In the genomic region with DNA sequence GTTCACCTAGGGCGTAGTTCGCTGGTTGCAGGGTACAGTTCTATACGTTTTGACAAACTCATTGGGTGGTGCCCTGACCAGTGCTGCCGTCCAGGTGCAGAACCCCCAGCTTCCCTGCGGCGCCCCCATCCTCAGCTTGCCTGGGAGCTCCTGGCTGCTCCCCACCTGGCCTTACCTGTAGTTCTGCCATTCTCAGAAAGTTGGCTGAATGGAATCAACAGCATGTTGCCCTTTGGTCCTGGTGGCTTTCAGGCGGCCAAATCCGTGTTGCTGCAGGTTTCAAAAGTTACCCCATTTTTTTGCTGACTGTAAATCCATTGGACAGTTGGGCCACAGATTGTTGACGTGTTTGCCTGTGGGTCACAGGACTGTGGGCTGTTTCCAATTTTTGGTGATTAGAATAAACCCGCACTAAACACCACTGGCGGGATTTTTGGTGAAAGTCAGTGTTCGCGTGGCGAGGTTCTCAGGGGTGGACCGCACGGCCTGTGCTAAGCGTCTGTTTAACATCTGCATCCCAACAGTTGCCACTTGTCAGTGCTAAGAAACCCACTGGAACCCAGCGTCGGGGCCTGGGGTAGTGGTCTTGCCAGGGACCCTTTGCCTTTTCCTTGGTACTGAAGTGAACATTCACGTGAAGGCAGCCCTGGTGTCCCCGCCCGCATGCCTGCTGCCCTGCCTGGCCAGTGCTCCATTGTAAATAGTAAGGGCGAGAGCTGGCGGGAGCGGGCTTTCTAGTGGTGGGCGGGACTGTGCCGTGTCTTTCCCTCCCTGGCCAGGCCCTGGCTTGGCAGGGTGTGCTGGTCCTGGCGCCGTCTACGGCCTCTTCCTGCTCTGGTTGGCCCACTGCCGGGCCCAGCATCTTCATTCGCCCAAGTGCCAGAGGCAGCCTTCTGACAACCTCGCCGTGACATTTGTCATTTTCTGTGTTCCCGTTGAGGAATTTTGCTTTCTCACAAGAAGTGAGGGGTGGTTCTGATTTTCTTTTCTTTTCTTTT, we compare ENCODE assay signal across 1 cellular context.
A peak's percentile ranks its signal among the peaks of the same experiment; 100 is the strongest.
TF ChIP-seq lines count a peak whose summit lies in the region.

No MANE protein-coding gene starts in this region.

TF ChIP-seq in HepG2, 621 proteins besides CTCF, POLR2A, EP300 and RAD21 (continued from another document and continues in another):
- TF ChIP-seq, protein P1, sequence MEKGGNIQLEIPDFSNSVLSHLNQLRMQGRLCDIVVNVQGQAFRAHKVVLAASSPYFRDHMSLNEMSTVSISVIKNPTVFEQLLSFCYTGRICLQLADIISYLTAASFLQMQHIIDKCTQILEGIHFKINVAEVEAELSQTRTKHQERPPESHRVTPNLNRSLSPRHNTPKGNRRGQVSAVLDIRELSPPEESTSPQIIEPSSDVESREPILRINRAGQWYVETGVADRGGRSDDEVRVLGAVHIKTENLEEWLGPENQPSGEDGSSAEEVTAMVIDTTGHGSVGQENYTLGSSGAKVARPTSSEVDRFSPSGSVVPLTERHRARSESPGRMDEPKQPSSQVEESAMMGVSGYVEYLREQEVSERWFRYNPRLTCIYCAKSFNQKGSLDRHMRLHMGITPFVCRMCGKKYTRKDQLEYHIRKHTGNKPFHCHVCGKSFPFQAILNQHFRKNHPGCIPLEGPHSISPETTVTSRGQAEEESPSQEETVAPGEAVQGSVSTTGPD (CRISPR knock-in tag; IDR thresholded peaks at IDR 0.05), result peak; percentile 85
- no peak; the same call in 1 of the 2 replicates for TF ChIP-seq ZNF441 (CRISPR knock-in tag; IDR thresholded peaks at IDR 0.05; ENCODE audit: borderline replicate concordance)
- no peak; the same call in 1 of the 2 replicates for TF ChIP-seq SAFB2 (CRISPR knock-in tag; IDR thresholded peaks at IDR 0.05; ENCODE audit: borderline replicate concordance, low read depth)
- TF ChIP-seq RFX3 (CRISPR knock-in tag; IDR thresholded peaks at IDR 0.05), result no peak
- TF ChIP-seq, protein P2, sequence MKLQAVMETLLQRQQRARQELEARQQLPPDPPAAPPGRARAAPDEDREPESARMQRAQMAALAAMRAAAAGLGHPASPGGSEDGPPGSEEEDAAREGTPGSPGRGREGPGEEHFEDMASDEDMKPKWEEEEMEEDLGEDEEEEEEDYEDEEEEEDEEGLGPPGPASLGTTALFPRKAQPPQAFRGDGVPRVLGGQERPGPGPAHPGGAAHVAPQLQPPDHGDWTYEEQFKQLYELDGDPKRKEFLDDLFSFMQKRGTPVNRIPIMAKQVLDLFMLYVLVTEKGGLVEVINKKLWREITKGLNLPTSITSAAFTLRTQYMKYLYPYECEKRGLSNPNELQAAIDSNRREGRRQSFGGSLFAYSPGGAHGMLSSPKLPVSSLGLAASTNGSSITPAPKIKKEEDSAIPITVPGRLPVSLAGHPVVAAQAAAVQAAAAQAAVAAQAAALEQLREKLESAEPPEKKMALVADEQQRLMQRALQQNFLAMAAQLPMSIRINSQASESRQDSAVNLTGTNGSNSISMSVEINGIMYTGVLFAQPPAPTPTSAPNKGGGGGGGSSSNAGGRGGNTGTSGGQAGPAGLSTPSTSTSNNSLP (IDR thresholded peaks at IDR 0.05; ENCODE audit: low read depth, low read length), result no peak
- no peak for TF ChIP-seq ZBTB8A (CRISPR knock-in tag; IDR thresholded peaks at IDR 0.05; ENCODE audit: borderline replicate concordance, low read depth)
- TF ChIP-seq RAD51 (IDR thresholded peaks at IDR 0.05; ENCODE audit: borderline replicate concordance), result no peak
- TF ChIP-seq, protein P3, sequence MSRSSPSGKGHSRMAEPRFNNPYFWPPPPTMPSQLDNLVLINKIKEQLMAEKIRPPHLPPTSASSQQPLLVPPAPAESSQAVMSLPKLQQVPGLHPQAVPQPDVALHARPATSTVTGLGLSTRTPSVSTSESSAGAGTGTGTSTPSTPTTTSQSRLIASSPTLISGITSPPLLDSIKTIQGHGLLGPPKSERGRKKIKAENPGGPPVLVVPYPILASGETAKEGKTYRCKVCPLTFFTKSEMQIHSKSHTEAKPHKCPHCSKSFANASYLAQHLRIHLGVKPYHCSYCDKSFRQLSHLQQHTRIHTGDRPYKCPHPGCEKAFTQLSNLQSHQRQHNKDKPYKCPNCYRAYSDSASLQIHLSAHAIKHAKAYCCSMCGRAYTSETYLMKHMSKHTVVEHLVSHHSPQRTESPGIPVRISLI (CRISPR knock-in tag; IDR thresholded peaks at IDR 0.05; ENCODE audit: borderline replicate concordance), result no peak
- TF ChIP-seq ARHGAP35 (CRISPR knock-in tag; IDR thresholded peaks at IDR 0.05; ENCODE audit: borderline replicate concordance), result 0 out of 2 replicates have a peak, but pooled peaks have one; percentile 51
- no peak for TF ChIP-seq THAP11 (CRISPR knock-in tag; IDR thresholded peaks at IDR 0.05)
- TF ChIP-seq ZNF335 (CRISPR knock-in tag; IDR thresholded peaks at IDR 0.05), result no peak
- TF ChIP-seq SMYD3 (CRISPR knock-in tag; IDR thresholded peaks at IDR 0.05), result no peak
- TF ChIP-seq, protein P4, sequence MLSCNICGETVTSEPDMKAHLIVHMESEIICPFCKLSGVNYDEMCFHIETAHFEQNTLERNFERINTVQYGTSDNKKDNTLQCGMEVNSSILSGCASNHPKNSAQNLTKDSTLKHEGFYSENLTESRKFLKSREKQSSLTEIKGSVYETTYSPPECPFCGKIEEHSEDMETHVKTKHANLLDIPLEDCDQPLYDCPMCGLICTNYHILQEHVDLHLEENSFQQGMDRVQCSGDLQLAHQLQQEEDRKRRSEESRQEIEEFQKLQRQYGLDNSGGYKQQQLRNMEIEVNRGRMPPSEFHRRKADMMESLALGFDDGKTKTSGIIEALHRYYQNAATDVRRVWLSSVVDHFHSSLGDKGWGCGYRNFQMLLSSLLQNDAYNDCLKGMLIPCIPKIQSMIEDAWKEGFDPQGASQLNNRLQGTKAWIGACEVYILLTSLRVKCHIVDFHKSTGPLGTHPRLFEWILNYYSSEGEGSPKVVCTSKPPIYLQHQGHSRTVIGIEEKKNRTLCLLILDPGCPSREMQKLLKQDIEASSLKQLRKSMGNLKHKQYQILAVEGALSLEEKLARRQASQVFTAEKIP (CRISPR knock-in tag; IDR thresholded peaks at IDR 0.05; ENCODE audit: borderline replicate concordance), result no peak
- TF ChIP-seq, protein P5, sequence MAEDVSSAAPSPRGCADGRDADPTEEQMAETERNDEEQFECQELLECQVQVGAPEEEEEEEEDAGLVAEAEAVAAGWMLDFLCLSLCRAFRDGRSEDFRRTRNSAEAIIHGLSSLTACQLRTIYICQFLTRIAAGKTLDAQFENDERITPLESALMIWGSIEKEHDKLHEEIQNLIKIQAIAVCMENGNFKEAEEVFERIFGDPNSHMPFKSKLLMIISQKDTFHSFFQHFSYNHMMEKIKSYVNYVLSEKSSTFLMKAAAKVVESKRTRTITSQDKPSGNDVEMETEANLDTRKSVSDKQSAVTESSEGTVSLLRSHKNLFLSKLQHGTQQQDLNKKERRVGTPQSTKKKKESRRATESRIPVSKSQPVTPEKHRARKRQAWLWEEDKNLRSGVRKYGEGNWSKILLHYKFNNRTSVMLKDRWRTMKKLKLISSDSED (CRISPR knock-in tag; IDR thresholded peaks at IDR 0.05), result no peak
- no peak for TF ChIP-seq MEIS1 (CRISPR knock-in tag; IDR thresholded peaks at IDR 0.05; ENCODE audit: borderline replicate concordance)
- no peak for TF ChIP-seq ZNF329 (CRISPR knock-in tag; IDR thresholded peaks at IDR 0.05; ENCODE audit: low read depth)
- TF ChIP-seq SRY (CRISPR knock-in tag; IDR thresholded peaks at IDR 0.05), result 0 out of 2 replicates have a peak, but pooled peaks have one; percentile 5
- TF ChIP-seq SOX6 (IDR thresholded peaks at IDR 0.05), result no peak
- TF ChIP-seq SOX6 (CRISPR knock-in tag; IDR thresholded peaks at IDR 0.05), result peak; percentile 28
- no peak for TF ChIP-seq ZNF234 (CRISPR knock-in tag; conservative IDR thresholded peaks at IDR 0.05)
- no peak for TF ChIP-seq ZNF564 (CRISPR knock-in tag; IDR thresholded peaks at IDR 0.05)
- no peak for TF ChIP-seq SNRNP70 (IDR thresholded peaks at IDR 0.05; ENCODE audit: low read depth, low read length)
- TF ChIP-seq ZFP37 (CRISPR knock-in tag; IDR thresholded peaks at IDR 0.05; ENCODE audit: borderline replicate concordance), result no peak
- TF ChIP-seq ZNF569 (CRISPR knock-in tag; IDR thresholded peaks at IDR 0.05; ENCODE audit: borderline replicate concordance), result no peak
- TF ChIP-seq CREM (IDR thresholded peaks at IDR 0.05), result peak; percentile 43; the same call in 1 of the 2 replicates
- TF ChIP-seq CREM (CRISPR knock-in tag; IDR thresholded peaks at IDR 0.05), result no peak
- TF ChIP-seq, protein P6, sequence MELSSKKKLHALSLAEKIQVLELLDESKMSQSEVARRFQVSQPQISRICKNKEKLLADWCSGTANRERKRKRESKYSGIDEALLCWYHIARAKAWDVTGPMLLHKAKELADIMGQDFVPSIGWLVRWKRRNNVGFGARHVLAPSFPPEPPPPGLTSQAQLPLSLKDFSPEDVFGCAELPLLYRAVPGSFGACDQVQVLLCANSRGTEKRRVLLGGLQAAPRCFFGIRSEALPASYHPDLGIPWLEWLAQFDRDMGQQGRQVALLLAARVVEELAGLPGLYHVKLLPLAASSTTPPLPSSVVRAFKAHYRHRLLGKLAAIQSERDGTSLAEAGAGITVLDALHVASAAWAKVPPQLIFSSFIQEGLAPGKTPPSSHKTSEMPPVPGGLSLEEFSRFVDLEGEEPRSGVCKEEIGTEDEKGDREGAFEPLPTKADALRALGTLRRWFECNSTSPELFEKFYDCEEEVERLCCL (CRISPR knock-in tag; IDR thresholded peaks at IDR 0.05; ENCODE audit: borderline replicate concordance), result no peak
- TF ChIP-seq ZNF3 (CRISPR knock-in tag; IDR thresholded peaks at IDR 0.05), result no peak
- no peak for TF ChIP-seq ZKSCAN1 (IDR thresholded peaks at IDR 0.05; ENCODE audit: low read length)
- no peak for TF ChIP-seq ZSCAN20 (CRISPR knock-in tag; IDR thresholded peaks at IDR 0.05; ENCODE audit: borderline replicate concordance)
- no peak for TF ChIP-seq POLR2AphosphoS2 (IDR thresholded peaks at IDR 0.05; ENCODE audit: low read depth, low read length)
- TF ChIP-seq, protein P7, sequence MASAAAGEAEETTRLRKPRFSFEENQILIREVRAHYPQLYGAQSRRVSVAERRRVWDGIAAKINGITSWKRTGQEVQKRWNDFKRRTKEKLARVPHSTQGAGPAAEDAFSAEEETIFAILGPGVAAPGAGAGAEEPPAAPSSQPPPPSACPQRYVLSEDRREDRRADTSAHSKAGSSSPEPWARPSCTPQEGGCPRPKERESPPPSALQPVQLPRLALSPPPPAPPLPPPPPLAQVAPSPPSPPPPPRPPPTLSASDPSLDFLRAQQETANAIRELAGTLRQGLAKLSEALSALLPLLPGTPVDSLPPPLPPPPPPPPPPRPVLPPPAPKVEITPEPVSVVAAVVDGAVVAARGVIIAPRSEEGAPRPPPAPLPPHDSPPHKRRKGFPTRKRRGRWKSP (CRISPR knock-in tag; IDR thresholded peaks at IDR 0.05), result 0 out of 2 replicates have a peak, but pooled peaks have one; percentile 22
- TF ChIP-seq, protein P8, sequence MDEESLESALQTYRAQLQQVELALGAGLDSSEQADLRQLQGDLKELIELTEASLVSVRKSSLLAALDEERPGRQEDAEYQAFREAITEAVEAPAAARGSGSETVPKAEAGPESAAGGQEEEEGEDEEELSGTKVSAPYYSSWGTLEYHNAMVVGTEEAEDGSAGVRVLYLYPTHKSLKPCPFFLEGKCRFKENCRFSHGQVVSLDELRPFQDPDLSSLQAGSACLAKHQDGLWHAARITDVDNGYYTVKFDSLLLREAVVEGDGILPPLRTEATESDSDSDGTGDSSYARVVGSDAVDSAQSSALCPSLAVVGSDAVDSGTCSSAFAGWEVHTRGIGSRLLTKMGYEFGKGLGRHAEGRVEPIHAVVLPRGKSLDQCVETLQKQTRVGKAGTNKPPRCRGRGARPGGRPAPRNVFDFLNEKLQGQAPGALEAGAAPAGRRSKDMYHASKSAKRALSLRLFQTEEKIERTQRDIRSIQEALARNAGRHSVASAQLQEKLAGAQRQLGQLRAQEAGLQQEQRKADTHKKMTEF (CRISPR knock-in tag; IDR thresholded peaks at IDR 0.05), result peak; percentile 50; the same call in 1 of the 2 replicates
- TF ChIP-seq, protein P9, sequence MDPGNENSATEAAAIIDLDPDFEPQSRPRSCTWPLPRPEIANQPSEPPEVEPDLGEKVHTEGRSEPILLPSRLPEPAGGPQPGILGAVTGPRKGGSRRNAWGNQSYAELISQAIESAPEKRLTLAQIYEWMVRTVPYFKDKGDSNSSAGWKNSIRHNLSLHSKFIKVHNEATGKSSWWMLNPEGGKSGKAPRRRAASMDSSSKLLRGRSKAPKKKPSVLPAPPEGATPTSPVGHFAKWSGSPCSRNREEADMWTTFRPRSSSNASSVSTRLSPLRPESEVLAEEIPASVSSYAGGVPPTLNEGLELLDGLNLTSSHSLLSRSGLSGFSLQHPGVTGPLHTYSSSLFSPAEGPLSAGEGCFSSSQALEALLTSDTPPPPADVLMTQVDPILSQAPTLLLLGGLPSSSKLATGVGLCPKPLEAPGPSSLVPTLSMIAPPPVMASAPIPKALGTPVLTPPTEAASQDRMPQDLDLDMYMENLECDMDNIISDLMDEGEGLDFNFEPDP (CRISPR knock-in tag; conservative IDR thresholded peaks at IDR 0.05), result no peak
- TF ChIP-seq ZNF776 (CRISPR knock-in tag; IDR thresholded peaks at IDR 0.05), result no peak
- TF ChIP-seq, protein P10, sequence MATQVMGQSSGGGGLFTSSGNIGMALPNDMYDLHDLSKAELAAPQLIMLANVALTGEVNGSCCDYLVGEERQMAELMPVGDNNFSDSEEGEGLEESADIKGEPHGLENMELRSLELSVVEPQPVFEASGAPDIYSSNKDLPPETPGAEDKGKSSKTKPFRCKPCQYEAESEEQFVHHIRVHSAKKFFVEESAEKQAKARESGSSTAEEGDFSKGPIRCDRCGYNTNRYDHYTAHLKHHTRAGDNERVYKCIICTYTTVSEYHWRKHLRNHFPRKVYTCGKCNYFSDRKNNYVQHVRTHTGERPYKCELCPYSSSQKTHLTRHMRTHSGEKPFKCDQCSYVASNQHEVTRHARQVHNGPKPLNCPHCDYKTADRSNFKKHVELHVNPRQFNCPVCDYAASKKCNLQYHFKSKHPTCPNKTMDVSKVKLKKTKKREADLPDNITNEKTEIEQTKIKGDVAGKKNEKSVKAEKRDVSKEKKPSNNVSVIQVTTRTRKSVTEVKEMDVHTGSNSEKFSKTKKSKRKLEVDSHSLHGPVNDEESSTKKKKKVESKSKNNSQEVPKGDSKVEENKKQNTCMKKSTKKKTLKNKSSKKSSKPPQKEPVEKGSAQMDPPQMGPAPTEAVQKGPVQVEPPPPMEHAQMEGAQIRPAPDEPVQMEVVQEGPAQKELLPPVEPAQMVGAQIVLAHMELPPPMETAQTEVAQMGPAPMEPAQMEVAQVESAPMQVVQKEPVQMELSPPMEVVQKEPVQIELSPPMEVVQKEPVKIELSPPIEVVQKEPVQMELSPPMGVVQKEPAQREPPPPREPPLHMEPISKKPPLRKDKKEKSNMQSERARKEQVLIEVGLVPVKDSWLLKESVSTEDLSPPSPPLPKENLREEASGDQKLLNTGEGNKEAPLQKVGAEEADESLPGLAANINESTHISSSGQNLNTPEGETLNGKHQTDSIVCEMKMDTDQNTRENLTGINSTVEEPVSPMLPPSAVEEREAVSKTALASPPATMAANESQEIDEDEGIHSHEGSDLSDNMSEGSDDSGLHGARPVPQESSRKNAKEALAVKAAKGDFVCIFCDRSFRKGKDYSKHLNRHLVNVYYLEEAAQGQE (IDR thresholded peaks at IDR 0.05; ENCODE audit: borderline replicate concordance in 1 of 2, low read depth in 1 of 2, low read length in 2 of 2), result no peak
- peak; percentile 53; the same call in 1 of the 2 replicates for TF ChIP-seq ZNF777 (CRISPR knock-in tag; IDR thresholded peaks at IDR 0.05)
- TF ChIP-seq RFXAP (CRISPR knock-in tag; IDR thresholded peaks at IDR 0.05; ENCODE audit: borderline replicate concordance), result peak; percentile 69; the same call in 1 of the 2 replicates
